Comparison of ENCODE assay signal across 1 cellular context in genomic region chr9:109117856-109118801, GRCh38.
TF ChIP-seq lines count a peak whose summit lies in the region.

No MANE protein-coding gene starts in this region.

TF ChIP-seq in K562, 482 proteins besides CTCF, POLR2A, EP300 and RAD21 (continued from another document):
- TF ChIP-seq ZBTB5 (IDR thresholded peaks at IDR 0.05) (no peak), SP1 (CRISPR knock-in tag; IDR thresholded peaks at IDR 0.05) (0 out of 2 replicates have a peak, but pooled peaks have one; percentile 37), ZNF277 (CRISPR knock-in tag; IDR thresholded peaks at IDR 0.05; ENCODE audit: borderline replicate concordance) (no peak), NELFE (IDR thresholded peaks at IDR 0.05; ENCODE audit: insufficient read depth, insufficient read length) (no peak), HEY1 (CRISPR knock-in tag; IDR thresholded peaks at IDR 0.05; ENCODE audit: borderline replicate concordance) (0 out of 2 replicates have a peak, but pooled peaks have one; percentile 26)
